Comparison of ENCODE assay signal across 8 cellular contexts in the genomic region with DNA sequence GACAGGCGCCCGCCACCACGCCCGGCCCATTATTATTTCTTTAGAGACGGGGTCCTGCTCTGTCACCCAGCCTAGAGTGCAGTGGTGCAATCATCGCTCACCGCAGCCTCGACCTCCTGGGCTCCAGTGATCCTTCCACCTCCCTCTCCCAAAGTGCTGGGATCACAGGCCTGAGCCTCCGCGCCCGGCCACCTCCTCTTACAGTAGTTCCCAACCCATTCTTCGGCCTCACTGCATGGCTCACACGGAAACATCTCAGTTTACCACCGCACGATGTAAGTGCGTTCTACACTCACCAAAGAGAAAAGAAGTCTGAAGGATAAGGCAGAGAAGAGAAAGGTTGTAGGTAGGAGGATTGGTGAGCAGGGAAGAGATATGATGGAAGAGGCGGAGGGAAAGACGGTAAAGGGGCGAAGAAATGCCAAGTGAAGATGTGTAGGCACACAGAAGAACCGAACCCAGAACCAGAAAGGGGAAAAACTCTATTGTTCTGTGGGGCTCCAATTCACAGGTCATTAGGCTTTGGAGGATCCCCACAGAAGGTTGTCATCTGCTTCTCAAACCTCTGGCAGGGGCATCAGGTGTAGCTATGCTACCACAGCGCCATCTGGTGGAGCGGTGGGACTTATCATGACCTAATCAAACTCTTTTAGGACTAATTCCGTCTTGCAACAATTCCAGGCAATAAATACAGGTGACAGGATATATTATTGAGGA.
DNase-seq lines count a peak whose midpoint lies in the region; ATAC-seq and TF ChIP-seq lines count a peak whose summit lies in the region.

No MANE protein-coding gene starts in this region.

- H3K27ac ChIP-seq in Peyer's patch: no peak overlapping the region

- H3K36me3 Mint-ChIP-seq in natural killer cell treated with Interleukin-12 subunit alpha and Interleukin-12 subunit beta and Interleukin-15 and Interleukin-18, amount 100 ng/mL, for 72 hours: no peaks in the 10 kb centered on the region
- H3K36me3 Mint-ChIP-seq in stimulated activated naive B cell treated with anti-CD40 and anti-IgM and Interleukin-4, amounts not matched to agents 10 μg/mL and 1 μg/mL and 100 μg/mL, for 72 hours: peaks cover 0 to 6% of the 10 kb centered on the region in 2 donors

- no peak overlapping the region for H3K4me3 ChIP-seq in Peyer's patch

- no peak for TF ChIP-seq POLR2A in Peyer's patch (IDR thresholded peaks at IDR 0.05)

- H3K27ac Mint-ChIP-seq in natural killer cell treated with Interleukin-12 subunit alpha and Interleukin-12 subunit beta and Interleukin-15 and Interleukin-18, amount 100 ng/mL, for 72 hours: no peak overlapping the region
- H3K27ac Mint-ChIP-seq in stimulated activated naive B cell treated with anti-CD40 and anti-IgM and Interleukin-4, amounts not matched to agents 10 μg/mL and 1 μg/mL and 100 μg/mL, for 72 hours: no peak overlapping the region

- DNase-seq in CD1c-positive myeloid dendritic cell (ENCODE audit: extremely low spot score) (peak; percentile 83), Kasumi-1 (lab: John Stamatoyannopoulos, UW) (peak; percentile 55 to 77), Peyer's patch (peak; percentile 88 to 96 (median 89)), fibroblast of gingiva (ENCODE audit: low read depth) (peak; percentile 73)
- DNase-seq in activated T-cell treated with anti-CD3 and anti-CD28 coated beads, Interleukin-2, amount 50 U/mL, for 1 hour: peak; percentile 80
- peak; percentile 82 for DNase-seq in natural killer cell treated with Interleukin-12 subunit alpha and Interleukin-12 subunit beta and Interleukin-15 and Interleukin-18, amount 100 ng/mL, for 72 hours (ENCODE audit: low spot score)
- peak; percentile 64 for DNase-seq in stimulated activated naive B cell treated with anti-CD40 and anti-IgM and Interleukin-4, amounts not matched to agents 10 μg/mL and 1 μg/mL and 100 μg/mL, for 72 hours

- TF ChIP-seq CTCF in Peyer's patch (IDR thresholded peaks at IDR 0.05): peak; percentile 64 to 90 (median 86)

- H3K4me1 ChIP-seq in Peyer's patch: peaks cover 0 to 7% (median 2%) of the 10 kb centered on the region in 4 donors

- H3K27me3 Mint-ChIP-seq in natural killer cell treated with Interleukin-12 subunit alpha and Interleukin-12 subunit beta and Interleukin-15 and Interleukin-18, amount 100 ng/mL, for 72 hours: no peaks in the 10 kb centered on the region
- H3K27me3 Mint-ChIP-seq in stimulated activated naive B cell treated with anti-CD40 and anti-IgM and Interleukin-4, amounts not matched to agents 10 μg/mL and 1 μg/mL and 100 μg/mL, for 72 hours: peaks cover 0 to 5% of the 10 kb centered on the region in 2 donors

- H3K4me3 Mint-ChIP-seq in natural killer cell treated with Interleukin-12 subunit alpha and Interleukin-12 subunit beta and Interleukin-15 and Interleukin-18, amount 100 ng/mL, for 72 hours: no peak overlapping the region
- no peak overlapping the region for H3K4me3 Mint-ChIP-seq in stimulated activated naive B cell treated with anti-CD40 and anti-IgM and Interleukin-4, amounts not matched to agents 10 μg/mL and 1 μg/mL and 100 μg/mL, for 72 hours

- H3K4me1 Mint-ChIP-seq in natural killer cell treated with Interleukin-12 subunit alpha and Interleukin-12 subunit beta and Interleukin-15 and Interleukin-18, amount 100 ng/mL, for 72 hours (ENCODE audit: low read depth in 2 of 2): no peaks in the 10 kb centered on the region
- H3K4me1 Mint-ChIP-seq in stimulated activated naive B cell treated with anti-CD40 and anti-IgM and Interleukin-4, amounts not matched to agents 10 μg/mL and 1 μg/mL and 100 μg/mL, for 72 hours: peaks cover 8 to 25% of the 10 kb centered on the region in 2 donors

- H3K36me3 ChIP-seq in Peyer's patch: no peaks in the 10 kb centered on the region

- no peaks in the 10 kb centered on the region for H3K27me3 ChIP-seq in Peyer's patch

- ATAC-seq in GM19463 (IDR thresholded peaks at IDR 0.05; ENCODE audit: unreplicated experiment): peak; percentile 57
- ATAC-seq in natural killer cell treated with Interleukin-12 subunit alpha and Interleukin-12 subunit beta and Interleukin-15 and Interleukin-18, amount 100 ng/mL, for 72 hours: peak; percentile 67 to 75
- ATAC-seq in stimulated activated naive B cell treated with anti-CD40 and anti-IgM and Interleukin-4, amounts not matched to agents 10 μg/mL and 1 μg/mL and 100 μg/mL, for 72 hours (replicated peaks): peak; percentile 68 to 74

- H3K9me3 ChIP-seq in Peyer's patch: no peaks in the 10 kb centered on the region

- H3K9me3 Mint-ChIP-seq in natural killer cell treated with Interleukin-12 subunit alpha and Interleukin-12 subunit beta and Interleukin-15 and Interleukin-18, amount 100 ng/mL, for 72 hours: no peaks in the 10 kb centered on the region
- no peaks in the 10 kb centered on the region for H3K9me3 Mint-ChIP-seq in stimulated activated naive B cell treated with anti-CD40 and anti-IgM and Interleukin-4, amounts not matched to agents 10 μg/mL and 1 μg/mL and 100 μg/mL, for 72 hours
